In the genomic region with DNA sequence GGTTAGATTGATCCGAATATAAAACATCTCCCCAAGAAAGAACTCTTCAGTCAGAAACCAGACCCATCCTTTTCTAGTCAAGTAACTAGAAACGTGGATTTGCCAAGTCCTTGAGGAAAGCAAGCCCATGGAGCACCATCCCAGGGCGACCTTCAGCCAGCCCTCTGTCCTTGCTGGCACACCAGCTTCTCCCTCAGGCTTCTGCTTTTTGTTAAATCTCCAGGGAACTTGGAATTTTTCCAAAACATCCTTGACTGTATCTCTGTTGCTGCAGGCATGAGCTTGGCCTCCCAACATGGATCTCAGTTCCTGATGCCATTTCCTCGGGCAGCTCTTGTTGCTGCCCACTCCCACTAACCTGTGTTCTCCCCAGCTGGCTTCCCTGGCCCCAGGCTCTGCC, we compare ENCODE assay signal across 27 cellular contexts. TPM values are rescaled to one million over a fixed set of nuclear protein-coding genes. Genes with fewer than 3 reads are reported as not detected.
A peak's percentile ranks its signal among the peaks of the same experiment; 100 is the strongest.
DNase-seq lines count a peak whose midpoint lies in the region; ATAC-seq, FAIRE-seq and TF ChIP-seq lines count a peak whose summit lies in the region.
"Had no signal": no experiment of that assay in that cellular context is flagged by ENCODE, and none has a peak within 500 bp of the region (broad histone marks: within the 10 kb centered on the region; RNA-seq: fewer than 3 reads in every experiment).

No MANE protein-coding gene starts in this region.

- TF ChIP-seq POLR2A in H54 (IDR thresholded peaks at IDR 0.05; ENCODE audit: low read depth, low read length) = no peak

- no peaks in the 10 kb centered on the region for H3K9me3 ChIP-seq in CD4-positive, CD25-positive, alpha-beta regulatory T cell (ENCODE audit: control insufficient read depth in 2 of 2, low read length in 2 of 2)
- no peaks in the 10 kb centered on the region for H3K9me3 ChIP-seq in endodermal cell (ENCODE audit: control insufficient read depth, low read length)
- no peaks in the 10 kb centered on the region for H3K9me3 ChIP-seq in mucosa of descending colon
- H3K9me3 ChIP-seq: A549, BLaER1 had no signal

- TF ChIP-seq CTCF in endodermal cell (conservative IDR thresholded peaks at IDR 0.05) (no peak), mucosa of descending colon (IDR thresholded peaks at IDR 0.05) (no peak)

- H3K36me3 ChIP-seq in CD4-positive, CD25-positive, alpha-beta regulatory T cell (ENCODE audit: control insufficient read depth, insufficient read depth, low read length) = peaks cover 82% of the 10 kb centered on the region
- H3K36me3 ChIP-seq in endodermal cell (ENCODE audit: control insufficient read depth, insufficient read depth, low read length) (no peaks in the 10 kb centered on the region), mucosa of descending colon (ENCODE audit: low read depth) (peaks cover 4% of the 10 kb centered on the region)
- H3K36me3 ChIP-seq: cardiac muscle cell, neural progenitor cell had no signal

- H3K27ac Mint-ChIP-seq in activated CD4-positive, alpha-beta T cell treated with anti-CD3 and anti-CD28 coated beads for 36 hours = peak overlapping the region; percentile 65
- H3K27ac Mint-ChIP-seq in CD4-positive, CD25-positive, alpha-beta regulatory T cell = peak overlapping the region; percentile 71 to 85 (median 76)
- H3K27ac Mint-ChIP-seq in endodermal cell = no peak overlapping the region

- no peaks in the 10 kb centered on the region for H3K27me3 ChIP-seq in CD4-positive, CD25-positive, alpha-beta regulatory T cell (ENCODE audit: control insufficient read depth, insufficient read depth, low read length)
- H3K27me3 ChIP-seq in endodermal cell (ENCODE audit: control insufficient read depth, insufficient read depth, low read length, poor library complexity, severe bottlenecking) = no peaks in the 10 kb centered on the region
- H3K27me3 ChIP-seq: BLaER1, cardiac muscle cell, neural progenitor cell had no signal

- H3K4me1 Mint-ChIP-seq in activated CD4-positive, alpha-beta T cell treated with anti-CD3 and anti-CD28 coated beads for 36 hours = peaks cover 53% of the 10 kb centered on the region
- peaks cover 8 to 56% (median 45%) of the 10 kb centered on the region in 4 donors for H3K4me1 Mint-ChIP-seq in CD4-positive, CD25-positive, alpha-beta regulatory T cell
- H3K4me1 Mint-ChIP-seq in endodermal cell = no peaks in the 10 kb centered on the region
- H3K4me1 Mint-ChIP-seq: GM23338, neural progenitor cell had no signal

- DNase-seq in activated CD4-positive, alpha-beta T cell treated with anti-CD3 and anti-CD28 coated beads for 36 hours = no peak
- DNase-seq in activated CD4-positive, alpha-beta T cell treated with anti-CD3 and anti-CD28 coated beads, Interleukin-2, amount 50 U/mL, for 48 hours = no peak
- no peak for DNase-seq in CD4-positive, CD25-positive, alpha-beta regulatory T cell
- DNase-seq in endodermal cell = peak; percentile 20
- DNase-seq in NK-92 (lab: John Stamatoyannopoulos, UW; ENCODE audit: unreplicated experiment) = no peak
- no peak for DNase-seq in H54 (ENCODE audit: insufficient read length, low spot score)
- no peak for DNase-seq in mucosa of descending colon
- DNase-seq: activated T-cell treated with anti-CD3 and anti-CD28 coated beads, Interleukin-2, amount 50 U/mL, for 1 hour; DMS53; erythroblast; hypothalamus; kidney glomerular epithelial cell; mesendoderm; NCI-H1436; NK-92 treated with Interleukin-12 subunit alpha and Interleukin-12 subunit beta, amount 100 ng/mL, for 24 hours; small intestine; stimulated activated CD4-positive, alpha-beta T cell treated with anti-CD3 and anti-CD28 coated beads, Interleukin-4, amount 100 ng/mL, for 1 hour had no signal

- peaks cover 26% of the 10 kb centered on the region for H3K4me1 ChIP-seq in CD4-positive, CD25-positive, alpha-beta regulatory T cell (ENCODE audit: control insufficient read depth, insufficient read depth, low read length, poor library complexity, severe bottlenecking)
- H3K4me1 ChIP-seq in endodermal cell (ENCODE audit: control insufficient read depth, insufficient read depth, low read length) (no peaks in the 10 kb centered on the region), mucosa of descending colon (ENCODE audit: low read depth) (no peaks in the 10 kb centered on the region)
- H3K4me1 ChIP-seq: A549, neural progenitor cell had no signal

- POLR2A ChIA-PET in activated CD4-positive, alpha-beta T cell treated with anti-CD3 and anti-CD28 coated beads for 36 hours (lab: Charles Lee) = interaction anchor here (1.2 kb wide), 1 partner anchor 10 kb away, joined by 3 read pairs; no protein-coding TSS in a partner anchor

- no peak for ATAC-seq in activated CD4-positive, alpha-beta T cell treated with anti-CD3 and anti-CD28 coated beads for 36 hours
- no peak for ATAC-seq in CD4-positive, CD25-positive, alpha-beta regulatory T cell (ENCODE audit: low read depth in 2 of 2)
- ATAC-seq in SK-N-SH treated with all-trans-retinoic acid at 6 μM for 48 hours = peak; percentile 76
- ATAC-seq in mucosa of descending colon = no peak
- ATAC-seq: A549, GM23338 had no signal

- peak overlapping the region; percentile 24 for H3K27ac ChIP-seq in CD4-positive, CD25-positive, alpha-beta regulatory T cell (ENCODE audit: insufficient read depth, low read length, poor library complexity, severe bottlenecking)
- no peak overlapping the region for H3K27ac ChIP-seq in endodermal cell (ENCODE audit: low read depth, low read length)
- H3K27ac ChIP-seq: A549, BLaER1, cardiac muscle cell, neural progenitor cell had no signal

- H3K4me3 Mint-ChIP-seq in activated CD4-positive, alpha-beta T cell treated with anti-CD3 and anti-CD28 coated beads for 36 hours = no peak overlapping the region
- peak overlapping the region in 1 of 4 donors; percentile 50 for H3K4me3 Mint-ChIP-seq in CD4-positive, CD25-positive, alpha-beta regulatory T cell
- no peak overlapping the region for H3K4me3 Mint-ChIP-seq in endodermal cell
- H3K4me3 Mint-ChIP-seq: GM23338, neural progenitor cell had no signal

- H3K36me3 Mint-ChIP-seq in activated CD4-positive, alpha-beta T cell treated with anti-CD3 and anti-CD28 coated beads for 36 hours (ENCODE audit: low read depth) = peaks cover 56% of the 10 kb centered on the region
- H3K36me3 Mint-ChIP-seq in CD4-positive, CD25-positive, alpha-beta regulatory T cell = peaks cover 54% of the 10 kb centered on the region
- H3K36me3 Mint-ChIP-seq in endodermal cell (ENCODE audit: low read depth) = peaks cover 18% of the 10 kb centered on the region

- no peaks in the 10 kb centered on the region for H3K9me3 Mint-ChIP-seq in activated CD4-positive, alpha-beta T cell treated with anti-CD3 and anti-CD28 coated beads for 36 hours (ENCODE audit: low read depth)
- H3K9me3 Mint-ChIP-seq in CD4-positive, CD25-positive, alpha-beta regulatory T cell = peaks cover 0 to 2% (median 0%) of the 10 kb centered on the region in 7 donors
- no peaks in the 10 kb centered on the region for H3K9me3 Mint-ChIP-seq in endodermal cell
- H3K9me3 Mint-ChIP-seq: GM23338, neural progenitor cell had no signal

- H3K9ac ChIP-seq in endodermal cell (ENCODE audit: extremely low read depth, low read length, poor library complexity, severe bottlenecking) = no peak overlapping the region
- H3K9ac ChIP-seq: BLaER1, neural progenitor cell had no signal

- no peak overlapping the region for H3K4me3 ChIP-seq in CD4-positive, CD25-positive, alpha-beta regulatory T cell (ENCODE audit: low read depth, low read length)
- H3K4me3 ChIP-seq in endodermal cell (ENCODE audit: low read length) (no peak overlapping the region), mucosa of descending colon (no peak overlapping the region)
- H3K4me3 ChIP-seq: A549, BLaER1, cardiac muscle cell, GM23338, neural progenitor cell had no signal

- CTCF ChIA-PET in activated CD4-positive, alpha-beta T cell treated with anti-CD3 and anti-CD28 coated beads for 36 hours (lab: Charles Lee) = interaction anchor here (1.0 to 2.3 kb wide), 2 partner anchors 17 to 53 kb away, joined by 3 to 8 read pairs; no protein-coding TSS in a partner anchor

- intact Hi-C loops in activated CD4-positive, alpha-beta T cell treated with anti-CD3 and anti-CD28 coated beads for 36 hours (cut with DNase I, micrococcal nuclease) = no loop called here
- intact Hi-C loops in mucosa of descending colon (cut with DNase I, micrococcal nuclease) = no loop called here

- WGBS in endodermal cell (ENCODE audit: insufficient coverage in 1 of 2, insufficient read length in 1 of 2), 2 experiments = 90 to 100% methylated on average over 1 to 4 of the region's 4 CpGs

- no peak for FAIRE-seq in H54 (lab: Jason Lieb, UNC)
- FAIRE-seq: A549, frontal cortex, GM12892, small intestine had no signal

- no peaks in the 10 kb centered on the region for H3K27me3 Mint-ChIP-seq in activated CD4-positive, alpha-beta T cell treated with anti-CD3 and anti-CD28 coated beads for 36 hours
- H3K27me3 Mint-ChIP-seq in CD4-positive, CD25-positive, alpha-beta regulatory T cell = peaks cover 4% of the 10 kb centered on the region
- no peaks in the 10 kb centered on the region for H3K27me3 Mint-ChIP-seq in endodermal cell (ENCODE audit: insufficient read depth)
- H3K27me3 Mint-ChIP-seq: progenitor cell of endocrine pancreas had no signal

TF ChIP-seq in SK-N-SH treated with all-trans-retinoic acid at 6 μM for 48 hours, 23 proteins besides CTCF, POLR2A, EP300 and RAD21 (continues in another document):
- no peak for TF ChIP-seq ZNF8 (CRISPR knock-in tag; IDR thresholded peaks at IDR 0.05)
- TF ChIP-seq, protein P1, sequence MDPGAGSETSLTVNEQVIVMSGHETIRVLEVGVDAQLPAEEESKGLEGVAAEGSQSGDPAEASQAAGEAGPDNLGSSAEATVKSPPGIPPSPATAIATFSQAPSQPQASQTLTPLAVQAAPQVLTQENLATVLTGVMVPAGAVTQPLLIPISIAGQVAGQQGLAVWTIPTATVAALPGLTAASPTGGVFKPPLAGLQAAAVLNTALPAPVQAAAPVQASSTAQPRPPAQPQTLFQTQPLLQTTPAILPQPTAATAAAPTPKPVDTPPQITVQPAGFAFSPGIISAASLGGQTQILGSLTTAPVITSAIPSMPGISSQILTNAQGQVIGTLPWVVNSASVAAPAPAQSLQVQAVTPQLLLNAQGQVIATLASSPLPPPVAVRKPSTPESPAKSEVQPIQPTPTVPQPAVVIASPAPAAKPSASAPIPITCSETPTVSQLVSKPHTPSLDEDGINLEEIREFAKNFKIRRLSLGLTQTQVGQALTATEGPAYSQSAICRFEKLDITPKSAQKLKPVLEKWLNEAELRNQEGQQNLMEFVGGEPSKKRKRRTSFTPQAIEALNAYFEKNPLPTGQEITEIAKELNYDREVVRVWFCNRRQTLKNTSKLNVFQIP (CRISPR knock-in tag; IDR thresholded peaks at IDR 0.05; ENCODE audit: borderline replicate concordance, low read depth) = no peak
- no peak for TF ChIP-seq ZNF70 (CRISPR knock-in tag; IDR thresholded peaks at IDR 0.05)

RNA-seq across cellular contexts. Expression of gene C1QTNF9, which starts 27.1 kb away (rescaled TPM):
- not detected for total RNA-seq in activated CD4-positive, alpha-beta T cell treated with anti-CD3 and anti-CD28 coated beads for 36 hours
- 0.20 TPM for total RNA-seq in CD4-positive, CD25-positive, alpha-beta regulatory T cell
- polyA plus RNA-seq in CD4-positive, CD25-positive, alpha-beta regulatory T cell = not detected
- total RNA-seq in endodermal cell = not detected
- not detected for polyA plus RNA-seq in endodermal cell (2013, experiment 1 of 2)
- polyA plus RNA-seq in endodermal cell (2013, experiment 2 of 2) = not detected
- total RNA-seq in mucosa of descending colon = under 1 TPM in 2 of 3 donors, not detected in 1; 0.38 to 0.54 TPM
- total RNA-seq: GM23338, progenitor cell of endocrine pancreas, RPMI7951 had no signal
- polyA plus RNA-seq: A549, cardiac muscle cell, GM23338 had no signal
